ENCODE assay signal across 19 cellular contexts in the genomic region with DNA sequence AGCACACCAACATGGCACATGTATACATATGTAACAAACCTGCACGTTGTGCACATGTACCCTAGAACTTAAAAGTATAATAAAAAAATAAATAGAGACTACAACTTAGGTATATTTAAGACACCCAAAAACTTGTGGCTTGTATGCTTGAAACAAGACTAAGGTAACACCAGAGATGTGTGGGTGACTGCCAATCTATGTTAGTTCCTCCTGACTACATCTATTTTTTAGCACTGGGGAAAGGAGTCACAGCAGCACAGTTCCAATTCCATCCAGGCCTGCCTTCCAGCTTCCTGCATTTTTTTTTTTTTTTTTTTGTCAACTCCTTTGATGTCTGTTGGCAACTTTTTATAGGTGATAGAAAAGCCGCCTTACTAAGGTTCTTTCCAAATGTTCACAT. TPM values are rescaled to one million over a fixed set of nuclear protein-coding genes. Genes with fewer than 3 reads are reported as not detected.
DNase-seq lines count a peak whose midpoint lies in the region; FAIRE-seq and TF ChIP-seq lines count a peak whose summit lies in the region.
"Had no signal": no experiment of that assay in that cellular context is flagged by ENCODE, and none has a peak within 500 bp of the region (broad histone marks: within the 10 kb centered on the region; RNA-seq: fewer than 3 reads in every experiment).

No MANE protein-coding gene starts in this region.

- FAIRE-seq in GM12892 (lab: Jason Lieb, UNC), result no peak
- FAIRE-seq: GM12878 had no signal

- intact Hi-C loops in Caco-2 (cut with micrococcal nuclease; ENCODE audit: unreplicated experiment) (no loop called here), ascending aorta (cut with DNase I) (no loop called here), posterior vena cava (cut with DNase I) (no loop called here)

- no peak overlapping the region for H3K27ac ChIP-seq in ascending aorta

- no peaks in the 10 kb centered on the region for H3K9me3 ChIP-seq in Caco-2
- no peaks in the 10 kb centered on the region for H3K9me3 ChIP-seq in ascending aorta

- 0 out of 2 replicates have a peak, but pooled peaks have one; percentile 3 for TF ChIP-seq POLR2A in GM12892 (IDR thresholded peaks at IDR 0.05; ENCODE audit: low read depth, low read length)

- H3K27me3 ChIP-seq in Caco-2 (replicated peaks; ENCODE audit: control insufficient read depth, insufficient read depth, low read length) (no peaks in the 10 kb centered on the region), ascending aorta (no peaks in the 10 kb centered on the region)

- TF ChIP-seq CTCF in Caco-2 (IDR thresholded peaks at IDR 0.05; ENCODE audit: insufficient read depth in 1 of 2, low read depth in 1 of 2, low read length in 1 of 2, severe bottlenecking in 1 of 2, unreplicated experiment in 1 of 2) (no peak), ascending aorta (IDR thresholded peaks at IDR 0.05) (no peak)

- BruUV-seq in Caco-2 (replicated peaks; lab: Mats Ljungman, UMichigan), result no TSS peak

- H3K4me3 ChIP-seq in Caco-2 (ENCODE audit: low read depth, low read length), result no peak overlapping the region
- no peak overlapping the region for H3K4me3 ChIP-seq in ascending aorta
- H3K4me3 ChIP-seq: GM12878 had no signal

- no peak for DNase-seq in Caco-2
- DNase-seq in GM12892 (ENCODE audit: insufficient read length), result no peak
- DNase-seq in SW480 (ENCODE audit: low spot score), result peak; percentile 23
- DNase-seq in medulla oblongata (ENCODE audit: extremely low spot score), result peak; percentile 29
- no peak for DNase-seq in ascending aorta (ENCODE audit: low spot score in 2 of 2)
- DNase-seq in NCI-H2081 (lab: John Stamatoyannopoulos, UW), result no peak
- DNase-seq in posterior vena cava (ENCODE audit: low spot score), result no peak
- DNase-seq: CD4-positive, CD25-positive, alpha-beta regulatory T cell; DND-41; HFFc6; KG1; NCI-H1092; NCI-H1436 treated with DMSO at 0.1 percent for 48 hours; NCI-H1930; NCI-H2227 treated with DMSO at 0.1 percent for 48 hours; NCI-H510A treated with DMSO at 0.1 percent for 48 hours; NCI-H774; NK-92 treated with Interleukin-12 subunit alpha and Interleukin-12 subunit beta, amount 100 ng/mL, for 24 hours had no signal

- POLR2A ChIA-PET in Caco-2 (lab: Charles Lee), result no interaction called here

- peaks cover 60% of the 10 kb centered on the region for H3K36me3 Mint-ChIP-seq in Caco-2 (ENCODE audit: insufficient read depth, unreplicated experiment)

- H3K4me1 ChIP-seq in Caco-2, result no peaks in the 10 kb centered on the region
- no peaks in the 10 kb centered on the region for H3K4me1 ChIP-seq in ascending aorta

- no peaks in the 10 kb centered on the region for H3K4me1 Mint-ChIP-seq in Caco-2 (ENCODE audit: low read depth, unreplicated experiment)

- CTCF ChIA-PET in Caco-2 (lab: Charles Lee), result interaction anchor here (0.6 to 0.7 kb wide), 2 partner anchors 14 to 66 kb away, joined by 3 read pairs; no protein-coding TSS in a partner anchor

- H3K9me3 Mint-ChIP-seq in Caco-2 (ENCODE audit: unreplicated experiment), result no peaks in the 10 kb centered on the region
- H3K9me3 Mint-ChIP-seq: CD4-positive, CD25-positive, alpha-beta regulatory T cell; HFFc6 had no signal

- H3K27me3 Mint-ChIP-seq in Caco-2 (ENCODE audit: insufficient read depth, unreplicated experiment), result no peaks in the 10 kb centered on the region
- H3K27me3 Mint-ChIP-seq: CD4-positive, CD25-positive, alpha-beta regulatory T cell had no signal

- no peak overlapping the region for H3K4me3 Mint-ChIP-seq in Caco-2 (ENCODE audit: unreplicated experiment)
- H3K4me3 Mint-ChIP-seq: HFFc6 had no signal

- H3K36me3 ChIP-seq in Caco-2 (ENCODE audit: control insufficient read depth, insufficient read depth, low read length), result peaks cover 1% of the 10 kb centered on the region; the same call in 1 of the 2 replicates
- H3K36me3 ChIP-seq in ascending aorta, result peaks cover 12 to 20% of the 10 kb centered on the region in 2 donors

- H3K27ac Mint-ChIP-seq in Caco-2 (ENCODE audit: unreplicated experiment), result peak overlapping the region; percentile 64
- H3K27ac Mint-ChIP-seq: HFFc6 had no signal

RNA-seq across cellular contexts. Expression of a gene that starts 18.2 kb away (rescaled TPM):
- 16.6 and 17.1 TPM in 2 replicates for total RNA-seq in Caco-2 (2022)
- polyA plus RNA-seq in GM12892 (2012; ENCODE audit: missing spikeins), result 12.9 TPM
- total RNA-seq in ascending aorta, result 1.9 TPM
- 10 to 100 TPM; 13.5 to 16.5 TPM for total RNA-seq in posterior vena cava

RNA-seq across cellular contexts. Expression of a gene that starts 26.0 kb away (rescaled TPM):
- total RNA-seq in Caco-2 (2022), result 13.9 and 14.5 TPM in 2 replicates
- polyA plus RNA-seq in GM12892 (2012; ENCODE audit: missing spikeins), result 6.7 TPM
- not detected for total RNA-seq in ascending aorta
- 1 to 10 TPM; 5.7 to 6.0 TPM for total RNA-seq in posterior vena cava

RNA-seq across cellular contexts. Expression of a gene that starts 26.1 kb away (rescaled TPM):
- 39.4 and 42.1 TPM in 2 replicates for total RNA-seq in Caco-2 (2022)
- polyA plus RNA-seq in GM12892 (2012; ENCODE audit: missing spikeins), result 20.1 TPM
- total RNA-seq in ascending aorta, result 11.7 TPM
- total RNA-seq in posterior vena cava, result 10 to 100 TPM; 12.3 to 14.1 TPM

Comparison
In these comparisons a context has a peak if more than half of its experiments do, and no peak if none do; other contexts are left out.
1. DNase-seq: peak in SW480 (single experiment) and medulla oblongata (single experiment); none in Caco-2 (0 of 2), GM12892 (single experiment), ascending aorta (0 of 2), NCI-H2081 (0 of 2) and posterior vena cava (single experiment).